1 cellular context compared by ENCODE assay signal in genomic region chr6:18122128-18123093, GRCh38.
TF ChIP-seq lines count a peak whose summit lies in the region.

TSS of gene NHLRC1 (minus strand) at chr6:18122677. CDS start at chr6:18122606, 71 bp downstream.

TF ChIP-seq in SK-N-SH, 30 proteins besides CTCF, POLR2A, EP300 and RAD21 (continued from another document):
- TF ChIP-seq, protein P1, sequence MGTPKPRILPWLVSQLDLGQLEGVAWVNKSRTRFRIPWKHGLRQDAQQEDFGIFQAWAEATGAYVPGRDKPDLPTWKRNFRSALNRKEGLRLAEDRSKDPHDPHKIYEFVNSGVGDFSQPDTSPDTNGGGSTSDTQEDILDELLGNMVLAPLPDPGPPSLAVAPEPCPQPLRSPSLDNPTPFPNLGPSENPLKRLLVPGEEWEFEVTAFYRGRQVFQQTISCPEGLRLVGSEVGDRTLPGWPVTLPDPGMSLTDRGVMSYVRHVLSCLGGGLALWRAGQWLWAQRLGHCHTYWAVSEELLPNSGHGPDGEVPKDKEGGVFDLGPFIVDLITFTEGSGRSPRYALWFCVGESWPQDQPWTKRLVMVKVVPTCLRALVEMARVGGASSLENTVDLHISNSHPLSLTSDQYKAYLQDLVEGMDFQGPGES (IDR thresholded peaks at IDR 0.05; ENCODE audit: low read depth, low read length) = no peak
- TF ChIP-seq FOXM1 (IDR thresholded peaks at IDR 0.05; ENCODE audit: low read depth) (no peak), TAF1 (IDR thresholded peaks at IDR 0.05; ENCODE audit: borderline replicate concordance, low read depth, low read length) (0 out of 2 replicates have a peak, but pooled peaks have one; percentile 35), RCOR1 (IDR thresholded peaks at IDR 0.05; ENCODE audit: low read length) (no peak), TCF12 (IDR thresholded peaks at IDR 0.05) (no peak), MEF2A (IDR thresholded peaks at IDR 0.05; ENCODE audit: borderline replicate concordance, low read depth) (no peak), YY1 (IDR thresholded peaks at IDR 0.05; ENCODE audit: low read depth) (0 out of 2 replicates have a peak, but pooled peaks have one; percentile 37)
- TF ChIP-seq, protein P2, sequence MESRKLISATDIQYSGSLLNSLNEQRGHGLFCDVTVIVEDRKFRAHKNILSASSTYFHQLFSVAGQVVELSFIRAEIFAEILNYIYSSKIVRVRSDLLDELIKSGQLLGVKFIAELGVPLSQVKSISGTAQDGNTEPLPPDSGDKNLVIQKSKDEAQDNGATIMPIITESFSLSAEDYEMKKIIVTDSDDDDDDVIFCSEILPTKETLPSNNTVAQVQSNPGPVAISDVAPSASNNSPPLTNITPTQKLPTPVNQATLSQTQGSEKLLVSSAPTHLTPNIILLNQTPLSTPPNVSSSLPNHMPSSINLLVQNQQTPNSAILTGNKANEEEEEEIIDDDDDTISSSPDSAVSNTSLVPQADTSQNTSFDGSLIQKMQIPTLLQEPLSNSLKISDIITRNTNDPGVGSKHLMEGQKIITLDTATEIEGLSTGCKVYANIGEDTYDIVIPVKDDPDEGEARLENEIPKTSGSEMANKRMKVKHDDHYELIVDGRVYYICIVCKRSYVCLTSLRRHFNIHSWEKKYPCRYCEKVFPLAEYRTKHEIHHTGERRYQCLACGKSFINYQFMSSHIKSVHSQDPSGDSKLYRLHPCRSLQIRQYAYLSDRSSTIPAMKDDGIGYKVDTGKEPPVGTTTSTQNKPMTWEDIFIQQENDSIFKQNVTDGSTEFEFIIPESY (IDR thresholded peaks at IDR 0.05; ENCODE audit: borderline replicate concordance, low read depth) = no peak
- TF ChIP-seq, protein P3, sequence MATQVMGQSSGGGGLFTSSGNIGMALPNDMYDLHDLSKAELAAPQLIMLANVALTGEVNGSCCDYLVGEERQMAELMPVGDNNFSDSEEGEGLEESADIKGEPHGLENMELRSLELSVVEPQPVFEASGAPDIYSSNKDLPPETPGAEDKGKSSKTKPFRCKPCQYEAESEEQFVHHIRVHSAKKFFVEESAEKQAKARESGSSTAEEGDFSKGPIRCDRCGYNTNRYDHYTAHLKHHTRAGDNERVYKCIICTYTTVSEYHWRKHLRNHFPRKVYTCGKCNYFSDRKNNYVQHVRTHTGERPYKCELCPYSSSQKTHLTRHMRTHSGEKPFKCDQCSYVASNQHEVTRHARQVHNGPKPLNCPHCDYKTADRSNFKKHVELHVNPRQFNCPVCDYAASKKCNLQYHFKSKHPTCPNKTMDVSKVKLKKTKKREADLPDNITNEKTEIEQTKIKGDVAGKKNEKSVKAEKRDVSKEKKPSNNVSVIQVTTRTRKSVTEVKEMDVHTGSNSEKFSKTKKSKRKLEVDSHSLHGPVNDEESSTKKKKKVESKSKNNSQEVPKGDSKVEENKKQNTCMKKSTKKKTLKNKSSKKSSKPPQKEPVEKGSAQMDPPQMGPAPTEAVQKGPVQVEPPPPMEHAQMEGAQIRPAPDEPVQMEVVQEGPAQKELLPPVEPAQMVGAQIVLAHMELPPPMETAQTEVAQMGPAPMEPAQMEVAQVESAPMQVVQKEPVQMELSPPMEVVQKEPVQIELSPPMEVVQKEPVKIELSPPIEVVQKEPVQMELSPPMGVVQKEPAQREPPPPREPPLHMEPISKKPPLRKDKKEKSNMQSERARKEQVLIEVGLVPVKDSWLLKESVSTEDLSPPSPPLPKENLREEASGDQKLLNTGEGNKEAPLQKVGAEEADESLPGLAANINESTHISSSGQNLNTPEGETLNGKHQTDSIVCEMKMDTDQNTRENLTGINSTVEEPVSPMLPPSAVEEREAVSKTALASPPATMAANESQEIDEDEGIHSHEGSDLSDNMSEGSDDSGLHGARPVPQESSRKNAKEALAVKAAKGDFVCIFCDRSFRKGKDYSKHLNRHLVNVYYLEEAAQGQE (IDR thresholded peaks at IDR 0.05; ENCODE audit: low read depth, low read length) = no peak
